Comparison of ENCODE assay signal across 8 cellular contexts in genomic region chr20:36836591-36837329, GRCh38. TPM values are rescaled to one million over a fixed set of nuclear protein-coding genes. Genes with fewer than 3 reads are reported as not detected.
DNase-seq lines count a peak whose midpoint lies in the region; ATAC-seq, FAIRE-seq and TF ChIP-seq lines count a peak whose summit lies in the region.

No MANE protein-coding gene starts in this region.

- DNase-seq in AG09309 (ENCODE audit: low read depth) = no peak
- peak; percentile 66 for DNase-seq in NCI-H460 (ENCODE audit: extremely low read depth, low read depth)
- DNase-seq in activated CD4-positive, alpha-beta T cell treated with anti-CD3 and anti-CD28 coated beads, Interleukin-2, amount 50 U/mL, for 1 hour = peak; percentile 34
- peak; percentile 71 for DNase-seq in fibroblast of mammary gland (ENCODE audit: low read depth)
- peak in 4 of 6 donors; percentile 36 to 75 (median 60) for DNase-seq in pancreas
- no peak for DNase-seq in NCI-H2107 (lab: John Stamatoyannopoulos, UW)

- TF ChIP-seq CTCF in AG09309 (IDR thresholded peaks at IDR 0.05; ENCODE audit: control insufficient read depth, insufficient read depth, low read depth, low read length, missing control alignments) = peak; percentile 45
- TF ChIP-seq CTCF in fibroblast of mammary gland (conservative IDR thresholded peaks at IDR 0.05; ENCODE audit: control insufficient read depth, insufficient read depth, low read depth, low read length) = peak; percentile 58
- TF ChIP-seq CTCF in pancreas (IDR thresholded peaks at IDR 0.05) = no peak

- intact Hi-C loops in pancreas (cut with DNase I) = no loop called here

- no peaks in the 10 kb centered on the region for H3K27me3 ChIP-seq in pancreas

- no peaks in the 10 kb centered on the region for H3K36me3 ChIP-seq in pancreas

- H3K27ac ChIP-seq in pancreas = peak overlapping the region in 1 of 4 donors; percentile 15

- H3K4me3 ChIP-seq in AG09309 (ENCODE audit: control insufficient read depth, low read depth, low read length) (no peak overlapping the region), fibroblast of mammary gland (ENCODE audit: control insufficient read depth, low read depth, low read length) (no peak overlapping the region), pancreas (no peak overlapping the region)

- ATAC-seq in GM19025 (IDR thresholded peaks at IDR 0.05; ENCODE audit: low read depth, unreplicated experiment) (peak; percentile 44), pancreas (peak in 2 of 4 donors; percentile 21), GM18867 (IDR thresholded peaks at IDR 0.05; ENCODE audit: unreplicated experiment) (no peak)

- H3K4me1 ChIP-seq in pancreas = peaks cover 0 to 6% (median 4%) of the 10 kb centered on the region in 3 donors

- 86 to 91% methylated on average over 10 of the region's 10 CpGs for WGBS in pancreas, 2 donors

- H3K9me3 ChIP-seq in pancreas = no peaks in the 10 kb centered on the region

- no peak for FAIRE-seq in pancreas (lab: Jason Lieb, UNC)

RNA-seq across cellular contexts. Expression of gene TLDC2, which starts 39.2 kb away (rescaled TPM):
- not detected in 2 replicates for total RNA-seq in NCI-H460 (2014; rRNA removed; shearing (Covaris generic))
- polyA plus RNA-seq in NCI-H460 (2014; cell fraction: nucleus; rRNA removed) = not detected in 2 replicates
- under 1 TPM in 5 of 6 donors, not detected in 1; 0.25 to 0.41 (median 0.34) TPM for total RNA-seq in pancreas
- polyA plus RNA-seq in pancreas = under 1 TPM; 0.23 to 0.82 TPM

Comparison
In these comparisons a context has a peak if more than half of its experiments do, and no peak if none do; other contexts are left out.
1. DNase-seq: peak in NCI-H460 (single experiment), activated CD4-positive, alpha-beta T cell treated with anti-CD3 and anti-CD28 coated beads, Interleukin-2, amount 50 U/mL, for 1 hour (single experiment), fibroblast of mammary gland (single experiment) and pancreas (4 of 6); none in AG09309 (single experiment) and NCI-H2107 (single experiment).
2. CTCF ChIP-seq: peak in AG09309 (single experiment) and fibroblast of mammary gland (single experiment); none in pancreas (0 of 4).